Comparison of ENCODE assay signal across 1 cellular context in genomic region chr10:95539560-95540284, GRCh38.
TF ChIP-seq lines count a peak whose summit lies in the region.

No MANE protein-coding gene starts in this region.

TF ChIP-seq in HepG2, 621 proteins besides CTCF, POLR2A, EP300 and RAD21 (continued from another document and continues in another):
- TF ChIP-seq ZNF142 (CRISPR knock-in tag; IDR thresholded peaks at IDR 0.05), result no peak
- no peak for TF ChIP-seq ZNF703 (CRISPR knock-in tag; IDR thresholded peaks at IDR 0.05; ENCODE audit: borderline replicate concordance)
- TF ChIP-seq E2F5 (CRISPR knock-in tag; conservative IDR thresholded peaks at IDR 0.05), result no peak
- TF ChIP-seq ZNF501 (CRISPR knock-in tag; IDR thresholded peaks at IDR 0.05), result no peak
- TF ChIP-seq NFIC (IDR thresholded peaks at IDR 0.05; ENCODE audit: low read length), result peak; percentile 71; the same call in 1 of the 2 replicates
- peak; percentile 79 for TF ChIP-seq NCOA2 (CRISPR knock-in tag; IDR thresholded peaks at IDR 0.05)
- TF ChIP-seq CENPBD1 (CRISPR knock-in tag; IDR thresholded peaks at IDR 0.05; ENCODE audit: borderline replicate concordance, low read depth), result no peak
- TF ChIP-seq FIP1L1 (IDR thresholded peaks at IDR 0.05; ENCODE audit: borderline replicate concordance, insufficient read depth, low read depth, low read length), result no peak
- TF ChIP-seq ZNF749 (CRISPR knock-in tag; IDR thresholded peaks at IDR 0.05; ENCODE audit: borderline replicate concordance), result no peak
- TF ChIP-seq PHF21A (CRISPR knock-in tag; IDR thresholded peaks at IDR 0.05), result peak; percentile 74
- TF ChIP-seq ZNF331 (CRISPR knock-in tag; IDR thresholded peaks at IDR 0.05), result peak; percentile 32; the same call in 1 of the 2 replicates
- TF ChIP-seq ZMYM2 (CRISPR knock-in tag; IDR thresholded peaks at IDR 0.05), result no peak; the same call in 1 of the 2 replicates
- TF ChIP-seq ZBTB37 (CRISPR knock-in tag; IDR thresholded peaks at IDR 0.05), result no peak
- peak; percentile 61; the same call in 1 of the 2 replicates for TF ChIP-seq MED1 (CRISPR knock-in tag; IDR thresholded peaks at IDR 0.05)
- no peak for TF ChIP-seq TEAD2 (CRISPR knock-in tag; IDR thresholded peaks at IDR 0.05)
- peak; percentile 40; the same call in 1 of the 2 replicates for TF ChIP-seq TBX2 (CRISPR knock-in tag; IDR thresholded peaks at IDR 0.05; ENCODE audit: borderline replicate concordance)
- TF ChIP-seq FOXA3 (CRISPR knock-in tag; IDR thresholded peaks at IDR 0.05), result peak; percentile 7; the same call in 1 of the 2 replicates
- TF ChIP-seq PHB2 (IDR thresholded peaks at IDR 0.05; ENCODE audit: partially characterized antibody), result no peak
- no peak for TF ChIP-seq BORCS8-MEF2B (CRISPR knock-in tag; IDR thresholded peaks at IDR 0.05)
- peak; percentile 19 for TF ChIP-seq SKI (IDR thresholded peaks at IDR 0.05; ENCODE audit: partially characterized antibody)
- TF ChIP-seq JUN (CRISPR knock-in tag; IDR thresholded peaks at IDR 0.05), result no peak
- TF ChIP-seq HOMEZ (CRISPR knock-in tag; IDR thresholded peaks at IDR 0.05; ENCODE audit: low read depth), result no peak
- TF ChIP-seq HNF4A (CRISPR knock-in tag; IDR thresholded peaks at IDR 0.05), result peak; percentile 85
- peak; percentile 58; the same call in 1 of the 2 replicates for TF ChIP-seq ZNF710 (CRISPR knock-in tag; IDR thresholded peaks at IDR 0.05; ENCODE audit: borderline replicate concordance)
- peak; percentile 60; the same call in 1 of the 2 replicates for TF ChIP-seq ZNF232 (CRISPR knock-in tag; IDR thresholded peaks at IDR 0.05; ENCODE audit: borderline replicate concordance)
- TF ChIP-seq FOSL2 (CRISPR knock-in tag; IDR thresholded peaks at IDR 0.05), result no peak
- no peak for TF ChIP-seq MED8 (CRISPR knock-in tag; IDR thresholded peaks at IDR 0.05; ENCODE audit: insufficient replicate concordance)
- TF ChIP-seq ZFP36 (IDR thresholded peaks at IDR 0.05; ENCODE audit: borderline replicate concordance, low read depth, low read length, partially characterized antibody), result no peak
- no peak for TF ChIP-seq PRPF4 (IDR thresholded peaks at IDR 0.05; ENCODE audit: low read depth, low read length, poor library complexity, severe bottlenecking)
- no peak; the same call in 1 of the 2 replicates for TF ChIP-seq KMT2A (CRISPR knock-in tag; IDR thresholded peaks at IDR 0.05)
- no peak for TF ChIP-seq ZNF207 (IDR thresholded peaks at IDR 0.05; ENCODE audit: borderline replicate concordance)
- TF ChIP-seq ZNF367 (CRISPR knock-in tag; IDR thresholded peaks at IDR 0.05; ENCODE audit: borderline replicate concordance), result no peak
- TF ChIP-seq IRF9 (CRISPR knock-in tag; IDR thresholded peaks at IDR 0.05; ENCODE audit: borderline replicate concordance), result no peak
- TF ChIP-seq SATB2 (CRISPR knock-in tag; IDR thresholded peaks at IDR 0.05), result no peak
- no peak for TF ChIP-seq KLF16 (CRISPR knock-in tag; IDR thresholded peaks at IDR 0.05)
- TF ChIP-seq HDAC1 (CRISPR knock-in tag; IDR thresholded peaks at IDR 0.05), result peak; percentile 54; the same call in 1 of the 2 replicates
- no peak for TF ChIP-seq ZNF777 (CRISPR knock-in tag; IDR thresholded peaks at IDR 0.05)
- TF ChIP-seq ZBTB2 (CRISPR knock-in tag; IDR thresholded peaks at IDR 0.05; ENCODE audit: low read depth), result no peak
